8 cellular contexts compared by ENCODE assay signal in genomic region chr14:35402323-35403084, GRCh38. TPM values are rescaled to one million over a fixed set of nuclear protein-coding genes. Genes with fewer than 3 reads are reported as not detected.
A peak's percentile ranks its signal among the peaks of the same experiment; 100 is the strongest.
DNase-seq lines count a peak whose midpoint lies in the region; ATAC-seq and TF ChIP-seq lines count a peak whose summit lies in the region.

No MANE protein-coding gene starts in this region.

- H3K4me1 ChIP-seq in muscle layer of duodenum (ENCODE audit: control insufficient read depth in 1 of 2, insufficient read depth in 2 of 2, low read length in 2 of 2) (peaks cover 33 to 51% of the 10 kb centered on the region in 2 donors), vagina (peaks cover 77% of the 10 kb centered on the region)

- H3K27me3 ChIP-seq in SU-DHL-6 (ENCODE audit: low read length) (no peaks in the 10 kb centered on the region), muscle layer of duodenum (ENCODE audit: low read depth, low read length) (no peaks in the 10 kb centered on the region), vagina (no peaks in the 10 kb centered on the region)

- H3K36me3 ChIP-seq in SU-DHL-6 (ENCODE audit: low read length) (peaks cover 33% of the 10 kb centered on the region), muscle layer of duodenum (ENCODE audit: control insufficient read depth in 1 of 2, insufficient read depth in 2 of 2, low read length in 2 of 2) (peaks cover 35 to 38% of the 10 kb centered on the region in 2 donors), vagina (peaks cover 15 to 36% of the 10 kb centered on the region in 2 donors)

- peak overlapping the region; percentile 94 for H3K4me3 ChIP-seq in SU-DHL-6 (ENCODE audit: insufficient read depth, low read length, poor library complexity, severe bottlenecking)
- peak overlapping the region; percentile 90 for H3K4me3 ChIP-seq in choroid plexus epithelial cell (ENCODE audit: low read depth, low read length)
- H3K4me3 ChIP-seq in muscle layer of duodenum (ENCODE audit: low read depth in 1 of 2, low read length in 2 of 2): peak overlapping the region; percentile 81 to 98
- H3K4me3 ChIP-seq in vagina: peak overlapping the region; percentile 92 to 97

- peaks cover 11% of the 10 kb centered on the region; the same call in 1 of the 2 replicates for H3K79me2 ChIP-seq in SU-DHL-6 (ENCODE audit: insufficient read depth, low read length)

- TF ChIP-seq CTCF in C4-2B (conservative IDR thresholded peaks at IDR 0.05) (no peak), SU-DHL-6 (IDR thresholded peaks at IDR 0.05; ENCODE audit: insufficient read depth, low read length, poor library complexity, severe bottlenecking) (no peak), choroid plexus epithelial cell (conservative IDR thresholded peaks at IDR 0.05; ENCODE audit: low read depth, low read length) (no peak), vagina (IDR thresholded peaks at IDR 0.05) (no peak)

- TF ChIP-seq POLR2A in vagina (IDR thresholded peaks at IDR 0.05): no peak

- intact Hi-C loops in vagina (cut with DNase I): loop anchor here (5.0 kb wide), 2 partner anchors 35 to 110 kb away; partner anchors contain the start of gene PSMA6

- H3K27ac ChIP-seq in C4-2B (peak overlapping the region; percentile 99), SU-DHL-6 (ENCODE audit: low read depth, low read length) (peak overlapping the region; percentile 86), muscle layer of duodenum (ENCODE audit: low read length) (peak overlapping the region; percentile 99), vagina (peak overlapping the region; percentile 100)

- ATAC-seq in HG02981 (IDR thresholded peaks at IDR 0.05; ENCODE audit: unreplicated experiment): no peak

- peaks cover 4% of the 10 kb centered on the region; the same call in 1 of the 2 replicates for H4K20me1 ChIP-seq in SU-DHL-6 (ENCODE audit: low read depth, low read length)

- H3K9ac ChIP-seq in SU-DHL-6 (ENCODE audit: low read length): peak overlapping the region; percentile 88

- H3K9me3 ChIP-seq in SU-DHL-6 (ENCODE audit: insufficient read depth, low read length) (no peaks in the 10 kb centered on the region), muscle layer of duodenum (ENCODE audit: control insufficient read depth in 1 of 2, low read length in 2 of 2) (no peaks in the 10 kb centered on the region), vagina (no peaks in the 10 kb centered on the region)

- H2AFZ ChIP-seq in SU-DHL-6 (ENCODE audit: low read depth, low read length, severe bottlenecking): no peak overlapping the region

- peaks cover 62% of the 10 kb centered on the region for H3F3A ChIP-seq in SU-DHL-6 (ENCODE audit: insufficient read depth)

- peak; percentile 65 for DNase-seq in choroid plexus epithelial cell (ENCODE audit: low read depth)
- no peak for DNase-seq in vagina (ENCODE audit: extremely low spot score in 2 of 2)
- DNase-seq in NCI-H2171 (lab: John Stamatoyannopoulos, UW): no peak
- DNase-seq in Ammon's horn (ENCODE audit: low spot score): no peak

- no peaks in the 10 kb centered on the region for H3K9me2 ChIP-seq in SU-DHL-6 (replicated peaks; ENCODE audit: insufficient read depth, low read length)

- peak overlapping the region; percentile 91 for H3K4me2 ChIP-seq in SU-DHL-6 (ENCODE audit: low read depth, low read length, poor library complexity, severe bottlenecking)

RNA-seq across cellular contexts. Expression of gene NFKBIA, which starts 2.0 kb away (rescaled TPM):
- 1,179 TPM for total RNA-seq in vagina
